Comparison of ENCODE assay signal across 11 cellular contexts in the genomic region with DNA sequence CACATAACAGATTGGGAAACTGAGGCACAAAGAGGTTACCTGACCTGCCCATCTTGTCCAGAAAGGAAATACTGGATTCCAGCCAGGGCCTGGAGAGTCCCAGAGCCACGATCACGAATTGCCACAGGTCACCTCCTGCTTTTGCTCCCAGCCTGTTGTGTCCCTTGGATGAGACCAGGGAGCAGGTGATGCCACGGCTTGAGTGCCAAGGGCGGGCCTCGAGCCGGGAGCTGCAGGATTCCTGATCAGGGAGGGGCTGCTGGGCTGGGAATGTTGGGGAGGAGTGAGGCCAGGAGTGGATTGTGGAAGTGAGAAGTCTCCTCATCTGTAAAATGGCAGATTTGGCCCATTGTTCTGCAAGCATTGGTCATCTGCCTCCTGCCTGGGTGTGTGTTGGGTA. TPM values are rescaled to one million over a fixed set of nuclear protein-coding genes. Genes with fewer than 3 reads are reported as not detected.
A peak's percentile ranks its signal among the peaks of the same experiment; 100 is the strongest.
DNase-seq lines count a peak whose midpoint lies in the region; ATAC-seq and TF ChIP-seq lines count a peak whose summit lies in the region.
"Had no signal": no experiment of that assay in that cellular context is flagged by ENCODE, and none has a peak within 500 bp of the region (broad histone marks: within the 10 kb centered on the region; RNA-seq: fewer than 3 reads in every experiment).

No MANE protein-coding gene starts in this region.

- POLR2A ChIA-PET in CD4-positive, alpha-beta memory T cell (lab: Charles Lee; ENCODE audit: partially characterized antibody), result no interaction called here

- H3K9me3 Mint-ChIP-seq in CD4-positive, alpha-beta memory T cell, result no peaks in the 10 kb centered on the region
- no peaks in the 10 kb centered on the region for H3K9me3 Mint-ChIP-seq in osteocyte (ENCODE audit: unreplicated experiment)
- H3K9me3 Mint-ChIP-seq: neural progenitor cell had no signal

- H3K36me3 Mint-ChIP-seq in CD4-positive, alpha-beta memory T cell, result peaks cover 0 to 2% of the 10 kb centered on the region in 2 donors
- no peaks in the 10 kb centered on the region for H3K36me3 Mint-ChIP-seq in osteocyte (ENCODE audit: unreplicated experiment)
- H3K36me3 Mint-ChIP-seq: neural progenitor cell had no signal

- no peak for ATAC-seq in HG03025 (IDR thresholded peaks at IDR 0.05; ENCODE audit: low FRiP score, unreplicated experiment)
- ATAC-seq: gastroesophageal sphincter had no signal

- intact Hi-C loops in CD4-positive, alpha-beta memory T cell (cut with micrococcal nuclease), result no loop called here

- peaks cover 77% of the 10 kb centered on the region for H3K4me1 ChIP-seq in CD4-positive, alpha-beta memory T cell (ENCODE audit: insufficient read depth, low read length)
- H3K4me1 ChIP-seq: neural progenitor cell had no signal

- H3K27me3 ChIP-seq in CD4-positive, alpha-beta memory T cell (ENCODE audit: insufficient read depth, low read length), result no peaks in the 10 kb centered on the region
- H3K27me3 ChIP-seq: gastroesophageal sphincter, neural progenitor cell had no signal

- H3K4me1 Mint-ChIP-seq in CD4-positive, alpha-beta memory T cell, result peaks cover 31 to 78% (median 57%) of the 10 kb centered on the region in 4 donors
- H3K4me1 Mint-ChIP-seq in osteocyte (ENCODE audit: unreplicated experiment), result peaks cover 63% of the 10 kb centered on the region

- no peaks in the 10 kb centered on the region for H3K27me3 Mint-ChIP-seq in CD4-positive, alpha-beta memory T cell
- no peaks in the 10 kb centered on the region for H3K27me3 Mint-ChIP-seq in osteocyte (ENCODE audit: unreplicated experiment)

- TF ChIP-seq CTCF in epithelial cell of esophagus (IDR thresholded peaks at IDR 0.05; ENCODE audit: insufficient read depth, low read depth, low read length, missing control alignments) (no peak), osteocyte (IDR thresholded peaks at IDR 0.05) (no peak)

- H3K36me3 ChIP-seq in CD4-positive, alpha-beta memory T cell (ENCODE audit: insufficient read depth, low read length), result peaks cover 8% of the 10 kb centered on the region
- H3K36me3 ChIP-seq: gastroesophageal sphincter, neural progenitor cell had no signal

- no peaks in the 10 kb centered on the region for H3K9me3 ChIP-seq in CD4-positive, alpha-beta memory T cell (ENCODE audit: control insufficient read depth in 1 of 2, low read length in 2 of 2)
- H3K9me3 ChIP-seq: gastroesophageal sphincter had no signal

- no peak overlapping the region for H3K27ac ChIP-seq in CD4-positive, alpha-beta memory T cell (ENCODE audit: low read depth, low read length)
- H3K27ac ChIP-seq: gastroesophageal sphincter, neural progenitor cell had no signal

- DNase-seq in CD4-positive, alpha-beta memory T cell, result no peak
- DNase-seq in NCI-H226 (peak; percentile 44), epithelial cell of esophagus (ENCODE audit: low read depth) (peak; percentile 53), osteocyte (ENCODE audit: extremely low spot score, unreplicated experiment) (no peak), ureter (ENCODE audit: low spot score) (no peak), MV-4-11 (lab: John Stamatoyannopoulos, UW) (no peak)
- DNase-seq: activated CD4-positive, alpha-beta T cell treated with anti-CD3 and anti-CD28 coated beads for 1 hour; NCI-H2081 had no signal

- H3K4me3 Mint-ChIP-seq in CD4-positive, alpha-beta memory T cell, result peak overlapping the region in 3 of 8 donors; percentile 30 to 46 (median 35)
- no peak overlapping the region for H3K4me3 Mint-ChIP-seq in osteocyte (ENCODE audit: unreplicated experiment)
- H3K4me3 Mint-ChIP-seq: neural progenitor cell had no signal

- no peak overlapping the region for H3K4me3 ChIP-seq in CD4-positive, alpha-beta memory T cell (ENCODE audit: low read length in 2 of 2)
- no peak overlapping the region for H3K4me3 ChIP-seq in epithelial cell of esophagus (ENCODE audit: low read length)
- H3K4me3 ChIP-seq: gastroesophageal sphincter, neural progenitor cell had no signal

- CTCF ChIA-PET in CD4-positive, alpha-beta memory T cell (lab: Charles Lee; ENCODE audit: partially characterized antibody), result interaction anchor here (1.3 kb wide), 1 partner anchor 117 kb away, joined by 4 read pairs; no protein-coding TSS in a partner anchor

- H3K27ac Mint-ChIP-seq in CD4-positive, alpha-beta memory T cell, result peak overlapping the region in 6 of 7 donors; percentile 43 to 89 (median 85)
- peak overlapping the region; percentile 27 for H3K27ac Mint-ChIP-seq in osteocyte (ENCODE audit: unreplicated experiment)

RNA-seq across cellular contexts. Expression of a gene that starts 29.4 kb away (rescaled TPM):
- 100 to 1,000 TPM; 245 to 272 TPM for total RNA-seq in CD4-positive, alpha-beta memory T cell
- 100 to 1,000 TPM in 1 of 2 donors, 10 to 100 TPM in 1; 46.3 to 103 TPM for polyA plus RNA-seq in CD4-positive, alpha-beta memory T cell
- 157 and 163 TPM in 2 replicates for total RNA-seq in osteocyte
- 352 TPM for total RNA-seq in ureter

RNA-seq across cellular contexts. Expression of a gene that starts 46.0 kb away (rescaled TPM):
- total RNA-seq in CD4-positive, alpha-beta memory T cell, result 10 to 100 TPM; 36.2 to 39.9 TPM
- polyA plus RNA-seq in CD4-positive, alpha-beta memory T cell, result 10 to 100 TPM; 40.3 to 66.0 TPM
- total RNA-seq in osteocyte (56.3 and 57.7 TPM in 2 replicates), ureter (64.2 TPM)

Comparison
In these comparisons a context has a peak if more than half of its experiments do, and no peak if none do; other contexts are left out.
1. DNase-seq: peak in NCI-H226 (single experiment) and epithelial cell of esophagus (single experiment); none in CD4-positive, alpha-beta memory T cell (0 of 5), osteocyte (single experiment), ureter (single experiment) and MV-4-11 (single experiment).